In genomic region chr2:13006407-13006806, GRCh38 we compare ENCODE assay signal across 11 cellular contexts.
DNase-seq lines count a peak whose midpoint lies in the region; ATAC-seq, FAIRE-seq and TF ChIP-seq lines count a peak whose summit lies in the region.
"Had no signal": no experiment of that assay in that cellular context is flagged by ENCODE, and none has a peak within 500 bp of the region (broad histone marks: within the 10 kb centered on the region; RNA-seq: fewer than 3 reads in every experiment).

No MANE protein-coding gene starts in this region.

- no peaks in the 10 kb centered on the region for H3K9me3 ChIP-seq in kidney (ENCODE audit: control insufficient read depth in 1 of 2, low read length in 2 of 2)

- no peak overlapping the region for H3K27ac Mint-ChIP-seq in stimulated activated naive B cell treated with anti-CD40 and anti-IgM and Interleukin-4, amounts not matched to agents 10 μg/mL and 1 μg/mL and 100 μg/mL, for 72 hours
- no peak overlapping the region for H3K27ac Mint-ChIP-seq in CD14-positive monocyte
- H3K27ac Mint-ChIP-seq: activated T-helper 1 cell treated with anti-CD3 and anti-CD28 coated beads, Interleukin-12 subunit alpha, Interleukin-12 subunit beta, Interleukin-2, Interleukin-4 antibody, amounts not matched to agents 30 ng/mL and 10 ng/mL and 1 ng/mL, durations not matched to agents 14 hours and 24 hours and 36 hours; CD4-positive, alpha-beta T cell; natural killer cell treated with Interleukin-12 subunit alpha and Interleukin-12 subunit beta and Interleukin-15 and Interleukin-18, amount 100 ng/mL, for 72 hours had no signal

- no peaks in the 10 kb centered on the region for H3K9me3 Mint-ChIP-seq in stimulated activated naive B cell treated with anti-CD40 and anti-IgM and Interleukin-4, amounts not matched to agents 10 μg/mL and 1 μg/mL and 100 μg/mL, for 72 hours
- no peaks in the 10 kb centered on the region for H3K9me3 Mint-ChIP-seq in CD14-positive monocyte
- H3K9me3 Mint-ChIP-seq: activated T-helper 1 cell treated with anti-CD3 and anti-CD28 coated beads, Interleukin-12 subunit alpha, Interleukin-12 subunit beta, Interleukin-2, Interleukin-4 antibody, amounts not matched to agents 30 ng/mL and 10 ng/mL and 1 ng/mL, durations not matched to agents 14 hours and 24 hours and 36 hours; CD4-positive, alpha-beta T cell; natural killer cell treated with Interleukin-12 subunit alpha and Interleukin-12 subunit beta and Interleukin-15 and Interleukin-18, amount 100 ng/mL, for 72 hours had no signal

- H3K27ac ChIP-seq in kidney (ENCODE audit: low read depth in 2 of 2, low read length in 2 of 2), result peak overlapping the region; percentile 19 to 26

- no peaks in the 10 kb centered on the region for H3K36me3 Mint-ChIP-seq in stimulated activated naive B cell treated with anti-CD40 and anti-IgM and Interleukin-4, amounts not matched to agents 10 μg/mL and 1 μg/mL and 100 μg/mL, for 72 hours
- no peaks in the 10 kb centered on the region for H3K36me3 Mint-ChIP-seq in CD14-positive monocyte
- H3K36me3 Mint-ChIP-seq: natural killer cell treated with Interleukin-12 subunit alpha and Interleukin-12 subunit beta and Interleukin-15 and Interleukin-18, amount 100 ng/mL, for 72 hours had no signal

- peak overlapping the region in 1 of 2 donors; percentile 52 for H3K9ac ChIP-seq in kidney (ENCODE audit: low read length in 2 of 2)

- peaks cover 7 to 10% of the 10 kb centered on the region in 2 donors for H3K27me3 Mint-ChIP-seq in stimulated activated naive B cell treated with anti-CD40 and anti-IgM and Interleukin-4, amounts not matched to agents 10 μg/mL and 1 μg/mL and 100 μg/mL, for 72 hours
- peaks cover 4 to 20% (median 9%) of the 10 kb centered on the region in 3 donors for H3K27me3 Mint-ChIP-seq in CD14-positive monocyte (ENCODE audit: low read depth in 3 of 3)

- H3K4me1 Mint-ChIP-seq in stimulated activated naive B cell treated with anti-CD40 and anti-IgM and Interleukin-4, amounts not matched to agents 10 μg/mL and 1 μg/mL and 100 μg/mL, for 72 hours, result peaks cover 0 to 5% of the 10 kb centered on the region in 2 donors
- peaks cover 4% of the 10 kb centered on the region for H3K4me1 Mint-ChIP-seq in CD14-positive monocyte

- peaks cover 4% of the 10 kb centered on the region in 2 donors for H3K4me1 ChIP-seq in kidney (ENCODE audit: control insufficient read depth in 1 of 2, insufficient read depth in 1 of 2, low read depth in 1 of 2, low read length in 2 of 2)

- H3K4me3 ChIP-seq in kidney (ENCODE audit: low read length in 2 of 2), result peak overlapping the region; percentile 28 to 49

- TF ChIP-seq CTCF in kidney (IDR thresholded peaks at IDR 0.05; ENCODE audit: borderline replicate concordance, extremely low read depth, insufficient read depth), result no peak
- TF ChIP-seq CTCF in CD14-positive monocyte (IDR thresholded peaks at IDR 0.05), result no peak

- no peak for ATAC-seq in stimulated activated naive B cell treated with anti-CD40 and anti-IgM and Interleukin-4, amounts not matched to agents 10 μg/mL and 1 μg/mL and 100 μg/mL, for 72 hours (replicated peaks)

- FAIRE-seq in kidney (lab: Jason Lieb, UNC), result no peak

- peak; percentile 38 to 49 for DNase-seq in SHP77 (lab: John Stamatoyannopoulos, UW)
- no peak for DNase-seq in SHP77 treated with DMSO at 0.1 percent for 48 hours (lab: John Stamatoyannopoulos, UW)
- DNase-seq in astrocyte of the hippocampus (ENCODE audit: low read depth, low spot score), result peak; percentile 20
- DNase-seq in kidney, result no peak
- DNase-seq in superior temporal gyrus (ENCODE audit: extremely low spot score), result peak; percentile 21
- DNase-seq in NK-92 treated with Interleukin-12 subunit alpha and Interleukin-12 subunit beta, amount 100 ng/mL, for 24 hours (lab: John Stamatoyannopoulos, UW), result no peak
- no peak for DNase-seq in stimulated activated naive B cell treated with anti-CD40 and anti-IgM and Interleukin-4, amounts not matched to agents 10 μg/mL and 1 μg/mL and 100 μg/mL, for 72 hours
- no peak for DNase-seq in CD14-positive monocyte (ENCODE audit: low spot score)

- intact Hi-C loops in kidney (cut with DNase I) (loop anchor here (10.0 kb wide), 1 partner anchor 72 kb away; no protein-coding TSS in a partner anchor), CD14-positive monocyte (cut with micrococcal nuclease) (loop anchor here (5.0 to 10.0 kb wide), 3 partner anchors 1212 to 1529 kb away; no protein-coding TSS in a partner anchor)

- H3K36me3 ChIP-seq in kidney (ENCODE audit: control insufficient read depth in 1 of 2, insufficient read depth in 2 of 2, low read length in 2 of 2), result no peaks in the 10 kb centered on the region

- no peak overlapping the region for H3K4me3 Mint-ChIP-seq in stimulated activated naive B cell treated with anti-CD40 and anti-IgM and Interleukin-4, amounts not matched to agents 10 μg/mL and 1 μg/mL and 100 μg/mL, for 72 hours
- no peak overlapping the region for H3K4me3 Mint-ChIP-seq in CD14-positive monocyte
- H3K4me3 Mint-ChIP-seq: activated T-helper 1 cell treated with anti-CD3 and anti-CD28 coated beads, Interleukin-12 subunit alpha, Interleukin-12 subunit beta, Interleukin-2, Interleukin-4 antibody, amounts not matched to agents 30 ng/mL and 10 ng/mL and 1 ng/mL, durations not matched to agents 14 hours and 24 hours and 36 hours; CD4-positive, alpha-beta T cell; natural killer cell treated with Interleukin-12 subunit alpha and Interleukin-12 subunit beta and Interleukin-15 and Interleukin-18, amount 100 ng/mL, for 72 hours had no signal

Comparison
In these comparisons a context has a peak if more than half of its experiments do, and no peak if none do; other contexts are left out.
1. DNase-seq: peak in SHP77 (2 of 2), astrocyte of the hippocampus (single experiment) and superior temporal gyrus (single experiment); none in SHP77 treated with DMSO at 0.1 percent for 48 hours (single experiment), kidney (single experiment), NK-92 treated with Interleukin-12 subunit alpha and Interleukin-12 subunit beta, amount 100 ng/mL, for 24 hours (single experiment), stimulated activated naive B cell treated with anti-CD40 and anti-IgM and Interleukin-4, amounts not matched to agents 10 μg/mL and 1 μg/mL and 100 μg/mL, for 72 hours (single experiment) and CD14-positive monocyte (single experiment).